Comparison of ENCODE assay signal across 8 cellular contexts in the genomic region with DNA sequence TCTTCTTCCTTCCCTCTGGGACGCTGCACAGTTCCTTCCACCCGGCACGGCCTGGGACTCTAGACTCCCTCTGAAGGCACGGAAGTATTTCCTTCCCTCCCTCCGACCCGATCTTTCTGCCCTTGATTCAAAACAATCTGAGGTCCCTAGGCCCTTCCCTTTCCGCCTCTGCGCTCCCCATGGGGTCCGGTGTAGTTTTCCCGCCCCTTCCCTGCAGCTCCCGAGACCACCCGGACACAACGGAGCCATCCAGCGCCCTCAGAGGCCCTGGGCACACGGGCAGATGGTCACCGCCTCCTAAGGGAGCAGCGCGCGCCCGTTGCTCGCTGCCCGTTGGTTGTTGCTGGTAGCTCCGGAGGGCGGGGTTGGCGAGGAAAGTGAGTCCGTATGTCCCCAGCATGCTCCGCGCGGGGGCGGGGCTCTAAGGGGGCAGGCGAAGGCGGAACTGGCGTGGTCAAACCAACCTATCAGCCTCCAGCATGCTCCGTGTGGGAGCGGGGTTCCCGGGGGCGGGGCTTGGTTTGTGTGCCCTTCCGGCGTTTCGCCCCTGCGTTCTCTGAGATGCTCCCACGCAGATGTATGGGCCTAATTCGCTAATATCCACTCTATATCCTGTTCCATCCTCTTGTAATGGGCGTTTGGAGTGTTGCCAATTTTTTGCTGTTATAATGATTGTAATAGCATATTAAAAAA. TPM values are rescaled to one million over a fixed set of nuclear protein-coding genes. Genes with fewer than 3 reads are reported as not detected.
DNase-seq lines count a peak whose midpoint lies in the region; ATAC-seq and TF ChIP-seq lines count a peak whose summit lies in the region.

No MANE protein-coding gene starts in this region.

- H3K27ac Mint-ChIP-seq in activated naive CD4-positive, alpha-beta T cell treated with anti-CD3 and anti-CD28 coated beads, Interleukin-2, amount 50 U/mL, for 24 hours = peak overlapping the region; percentile 100

- H3K4me3 ChIP-seq in GM06990 (replicated peaks; ENCODE audit: low read depth, low read length) = peak overlapping the region; percentile 85
- peak overlapping the region; percentile 84 for H3K4me3 ChIP-seq in NB4 (ENCODE audit: low read depth, low read length)

- no peaks in the 10 kb centered on the region for H3K27me3 ChIP-seq in GM06990 (replicated peaks; ENCODE audit: control insufficient read depth, insufficient read depth, low read length)

- no peaks in the 10 kb centered on the region for H3K36me3 Mint-ChIP-seq in activated naive CD4-positive, alpha-beta T cell treated with anti-CD3 and anti-CD28 coated beads, Interleukin-2, amount 50 U/mL, for 24 hours

- DNase-seq in GM06990 (ENCODE audit: extremely low read depth, insufficient read length) (peak; percentile 99), NB4 (ENCODE audit: low read depth) (peak; percentile 100), SK-N-DZ (ENCODE audit: low spot score) (peak; percentile 99), globus pallidus (ENCODE audit: low spot score) (peak; percentile 99), non-pigmented ciliary epithelial cell (ENCODE audit: low read depth) (peak; percentile 96), superior temporal gyrus (ENCODE audit: extremely low spot score) (peak; percentile 99)

- H3K4me1 Mint-ChIP-seq in activated naive CD4-positive, alpha-beta T cell treated with anti-CD3 and anti-CD28 coated beads, Interleukin-2, amount 50 U/mL, for 24 hours = peaks cover 18% of the 10 kb centered on the region

- no peak for TF ChIP-seq CTCF in GM06990 (IDR thresholded peaks at IDR 0.05; ENCODE audit: insufficient read depth, low read length, poor library complexity, severe bottlenecking)
- TF ChIP-seq CTCF in NB4 (IDR thresholded peaks at IDR 0.05; ENCODE audit: low read depth, low read length) = no peak

- ATAC-seq in HG02571 (IDR thresholded peaks at IDR 0.05; ENCODE audit: unreplicated experiment) = peak; percentile 88

- no peaks in the 10 kb centered on the region for H3K36me3 ChIP-seq in GM06990 (ENCODE audit: control insufficient read depth, insufficient read depth, low read length)

- H3K4me3 Mint-ChIP-seq in activated naive CD4-positive, alpha-beta T cell treated with anti-CD3 and anti-CD28 coated beads, Interleukin-2, amount 50 U/mL, for 24 hours = peak overlapping the region; percentile 98

- TF ChIP-seq POLR2A in NB4 (IDR thresholded peaks at IDR 0.05; ENCODE audit: extremely low read depth, insufficient read length) = peak; percentile 92

- H3K27me3 Mint-ChIP-seq in activated naive CD4-positive, alpha-beta T cell treated with anti-CD3 and anti-CD28 coated beads, Interleukin-2, amount 50 U/mL, for 24 hours = no peaks in the 10 kb centered on the region

- no peaks in the 10 kb centered on the region for H3K9me3 Mint-ChIP-seq in activated naive CD4-positive, alpha-beta T cell treated with anti-CD3 and anti-CD28 coated beads, Interleukin-2, amount 50 U/mL, for 24 hours

RNA-seq across cellular contexts. Expression of a gene that starts 19.6 kb away (rescaled TPM):
- polyA plus RNA-seq in SK-N-DZ (2014; cell fraction: cytosol; rRNA removed) = 1,022 and 1,207 TPM in 2 replicates
- 607 and 719 TPM in 2 replicates for polyA plus RNA-seq in SK-N-DZ (2014; cell fraction: nucleus; rRNA removed)

RNA-seq across cellular contexts. Expression of a gene that starts 47.2 kb away (rescaled TPM):
- 20.0 and 22.4 TPM in 2 replicates for polyA plus RNA-seq in SK-N-DZ (2014; cell fraction: cytosol; rRNA removed)
- polyA plus RNA-seq in SK-N-DZ (2014; cell fraction: nucleus; rRNA removed) = 26.0 and 28.3 TPM in 2 replicates

RNA-seq across cellular contexts. Expression of a gene that starts 52.9 kb away (rescaled TPM):
- polyA plus RNA-seq in SK-N-DZ (2014; cell fraction: cytosol; rRNA removed) = 4.7 and 12.5 TPM in 2 replicates
- polyA plus RNA-seq in SK-N-DZ (2014; cell fraction: nucleus; rRNA removed) = 5.6 and 10.7 TPM in 2 replicates

RNA-seq across cellular contexts. Expression of a gene that starts 56.1 kb away (rescaled TPM):
- 16.8 and 28.5 TPM in 2 replicates for polyA plus RNA-seq in SK-N-DZ (2014; cell fraction: cytosol; rRNA removed)
- 43.3 and 56.5 TPM in 2 replicates for polyA plus RNA-seq in SK-N-DZ (2014; cell fraction: nucleus; rRNA removed)

Comparison
In these comparisons a context has a peak if more than half of its experiments do, and no peak if none do; other contexts are left out.
1. Peak in every context shown above with its lines: DNase-seq, ATAC-seq and H3K4me3 ChIP-seq.